In genomic region chr12:116204785-116205184, GRCh38 we compare ENCODE assay signal across 21 cellular contexts.
A peak's percentile ranks its signal among the peaks of the same experiment; 100 is the strongest.
DNase-seq lines count a peak whose midpoint lies in the region; ATAC-seq and TF ChIP-seq lines count a peak whose summit lies in the region.
"Had no signal": no experiment of that assay in that cellular context is flagged by ENCODE, and none has a peak within 500 bp of the region (broad histone marks: within the 10 kb centered on the region; RNA-seq: fewer than 3 reads in every experiment).

No MANE protein-coding gene starts in this region.

- peaks cover 34% of the 10 kb centered on the region for H3K4me1 Mint-ChIP-seq in GM23338
- H3K4me1 Mint-ChIP-seq in T-helper 2 cell treated with Interferon-gamma antibody and Interleukin-4, amounts not matched to agents 5 μg/mL and 100 μg/mL, for 36 hours (ENCODE audit: low read depth), result peaks cover 3% of the 10 kb centered on the region

- no peaks in the 10 kb centered on the region for H3F3A ChIP-seq in GM23338 (replicated peaks; ENCODE audit: low read depth)

- H3K4me3 Mint-ChIP-seq in GM23338, result no peak overlapping the region
- no peak overlapping the region for H3K4me3 Mint-ChIP-seq in T-helper 2 cell treated with Interferon-gamma antibody and Interleukin-4, amounts not matched to agents 5 μg/mL and 100 μg/mL, for 36 hours
- H3K4me3 Mint-ChIP-seq: CD4-positive, alpha-beta T cell had no signal

- no peak overlapping the region for H2AFZ ChIP-seq in GM23338

- ATAC-seq in GM23338 (no peak), Panc1 (no peak), gastrocnemius medialis (peak; percentile 30 to 35), HG02870 (IDR thresholded peaks at IDR 0.05; ENCODE audit: unreplicated experiment) (no peak), HG03442 (IDR thresholded peaks at IDR 0.05; ENCODE audit: unreplicated experiment) (no peak)
- ATAC-seq: GM12878 had no signal

- 100% methylated on average over 1 to 2 of the region's 3 CpGs for WGBS in mesodermal cell (ENCODE audit: insufficient coverage in 2 of 2), 2 experiments

- POLR2A ChIA-PET in Panc1 (lab: Charles Lee), result interaction anchor here (0.5 kb wide), 1 partner anchor 59 kb away, joined by 3 read pairs; no protein-coding TSS in a partner anchor

- no peaks in the 10 kb centered on the region for H3K9me2 ChIP-seq in GM23338 (ENCODE audit: insufficient read depth)

- peaks cover 4% of the 10 kb centered on the region; the same call in 1 of the 2 replicates for H4K20me1 ChIP-seq in GM23338 (replicated peaks; ENCODE audit: insufficient read depth)

- TF ChIP-seq POLR2A in gastrocnemius medialis (IDR thresholded peaks at IDR 0.05), result no peak

- no peaks in the 10 kb centered on the region for H3K27me3 Mint-ChIP-seq in GM23338 (ENCODE audit: insufficient read depth, low read depth, poor library complexity)
- H3K27me3 Mint-ChIP-seq in T-helper 2 cell treated with Interferon-gamma antibody and Interleukin-4, amounts not matched to agents 5 μg/mL and 100 μg/mL, for 36 hours (ENCODE audit: low read depth), result no peaks in the 10 kb centered on the region
- H3K27me3 Mint-ChIP-seq: CD4-positive, alpha-beta T cell had no signal

- in situ Hi-C loops in Panc1 (cut with HindIII; ENCODE audit: low pct_unique_long_range_greater_than_20kb, low sequenced_read_pairs) (no loop called here), gastrocnemius medialis (cut with MboI; ENCODE audit: low sequenced_read_pairs in 4 of 4) (no loop called here)

- intact Hi-C loops in Panc1 (cut with micrococcal nuclease; ENCODE audit: unreplicated experiment) (no loop called here), gastrocnemius medialis (cut with DNase I; ENCODE audit: low total_unique reads) (no loop called here)

- H3K36me3 ChIP-seq in GM23338 (ENCODE audit: insufficient read depth), result no peaks in the 10 kb centered on the region
- H3K36me3 ChIP-seq in Panc1 (ENCODE audit: control insufficient read depth, insufficient read depth, low read length), result no peaks in the 10 kb centered on the region
- no peaks in the 10 kb centered on the region for H3K36me3 ChIP-seq in mesodermal cell (ENCODE audit: control insufficient read depth, insufficient read depth, low read length)
- no peaks in the 10 kb centered on the region for H3K36me3 ChIP-seq in gastrocnemius medialis
- H3K36me3 ChIP-seq: Peyer's patch had no signal

- no peaks in the 10 kb centered on the region for H3K9me3 ChIP-seq in Panc1 (ENCODE audit: control insufficient read depth, insufficient read depth, low read depth, low read length)
- no peaks in the 10 kb centered on the region for H3K9me3 ChIP-seq in mesodermal cell (ENCODE audit: control insufficient read depth, low read length)
- H3K9me3 ChIP-seq in gastrocnemius medialis, result no peaks in the 10 kb centered on the region
- H3K9me3 ChIP-seq: BLaER1, Caco-2, Peyer's patch had no signal

- H3K4me2 ChIP-seq in GM23338, result no peak overlapping the region
- H3K4me2 ChIP-seq: BLaER1 had no signal

- H3K4me1 ChIP-seq in GM23338 (ENCODE audit: insufficient read depth) (peaks cover 19% of the 10 kb centered on the region), Panc1 (ENCODE audit: control insufficient read depth, insufficient read depth, low read length) (peaks cover 30% of the 10 kb centered on the region), mesodermal cell (ENCODE audit: control insufficient read depth, insufficient read depth, low read length, poor library complexity, severe bottlenecking) (peaks cover 23% of the 10 kb centered on the region), gastrocnemius medialis (peaks cover 59 to 74% of the 10 kb centered on the region in 2 donors)
- H3K4me1 ChIP-seq: BLaER1, Caco-2, Peyer's patch had no signal

- H3K9me3 Mint-ChIP-seq in GM23338, result no peaks in the 10 kb centered on the region
- no peaks in the 10 kb centered on the region for H3K9me3 Mint-ChIP-seq in T-helper 2 cell treated with Interferon-gamma antibody and Interleukin-4, amounts not matched to agents 5 μg/mL and 100 μg/mL, for 36 hours
- H3K9me3 Mint-ChIP-seq: CD4-positive, alpha-beta T cell had no signal

- no peak overlapping the region for H3K27ac ChIP-seq in GM23338 (ENCODE audit: low read depth)
- no peak overlapping the region for H3K27ac ChIP-seq in Panc1 (ENCODE audit: low read length)
- H3K27ac ChIP-seq in mesodermal cell (ENCODE audit: low read depth, low read length, severe bottlenecking), result peak overlapping the region; percentile 10
- H3K27ac ChIP-seq in gastrocnemius medialis, result peak overlapping the region; percentile 17 to 51 (median 42)
- H3K27ac ChIP-seq: BLaER1, Peyer's patch had no signal

- TF ChIP-seq CTCF in GM23338 (conservative IDR thresholded peaks at IDR 0.05; ENCODE audit: low read depth in 2 of 2) (no peak), Panc1 (IDR thresholded peaks at IDR 0.05) (no peak), gastrocnemius medialis (IDR thresholded peaks at IDR 0.05 in 4 of 5, conservative IDR thresholded peaks at IDR 0.05 in 1 of 5) (no peak)

- peaks cover 86% of the 10 kb centered on the region for H3K79me2 ChIP-seq in GM23338 (replicated peaks; ENCODE audit: insufficient read depth)

- peak overlapping the region; percentile 57; the same call in 1 of the 2 replicates for H3K27ac Mint-ChIP-seq in GM23338
- no peak overlapping the region for H3K27ac Mint-ChIP-seq in T-helper 2 cell treated with Interferon-gamma antibody and Interleukin-4, amounts not matched to agents 5 μg/mL and 100 μg/mL, for 36 hours
- H3K27ac Mint-ChIP-seq: CD4-positive, alpha-beta T cell had no signal

- CTCF ChIA-PET in Panc1 (lab: Charles Lee), result interaction anchor here (0.7 kb wide), 1 partner anchor 66 kb away, joined by 8 read pairs; no protein-coding TSS in a partner anchor

- H3K4me3 ChIP-seq in GM23338 (no peak overlapping the region), Panc1 (ENCODE audit: low read depth in 2 of 2, low read length in 2 of 2) (no peak overlapping the region), mesodermal cell (ENCODE audit: extremely low read depth, insufficient read depth, low read length, poor library complexity, severe bottlenecking) (no peak overlapping the region), gastrocnemius medialis (no peak overlapping the region)
- H3K4me3 ChIP-seq: BLaER1, GM12878, Peyer's patch had no signal

- H3K27me3 ChIP-seq in GM23338 (ENCODE audit: insufficient read depth), result no peaks in the 10 kb centered on the region
- no peaks in the 10 kb centered on the region for H3K27me3 ChIP-seq in Panc1 (ENCODE audit: control insufficient read depth, insufficient read depth, low read length)
- no peaks in the 10 kb centered on the region for H3K27me3 ChIP-seq in gastrocnemius medialis
- H3K27me3 ChIP-seq: BLaER1, Peyer's patch had no signal

- no peaks in the 10 kb centered on the region for H3K36me3 Mint-ChIP-seq in GM23338 (ENCODE audit: low read depth)
- H3K36me3 Mint-ChIP-seq in T-helper 2 cell treated with Interferon-gamma antibody and Interleukin-4, amounts not matched to agents 5 μg/mL and 100 μg/mL, for 36 hours (ENCODE audit: low read depth), result peaks cover 8% of the 10 kb centered on the region

- BruUV-seq in Panc1 (replicated peaks; lab: Mats Ljungman, UMichigan), result TSS peak; percentile 19

- DNase-seq in GM23338 (ENCODE audit: low spot score), result no peak
- DNase-seq in Panc1 (ENCODE audit: low read depth, low spot score), result no peak
- no peak for DNase-seq in gastrocnemius medialis
- no peak for DNase-seq in T-helper 2 cell treated with Interferon-gamma antibody and Interleukin-4, amounts not matched to agents 5 μg/mL and 100 μg/mL, for 36 hours (ENCODE audit: low spot score)
- DNase-seq: Caco-2; CD4-positive, alpha-beta T cell; DMS 273 treated with DMSO at 0.1 percent for 48 hours; DND-41; H7; Kasumi-1; NCI-H1694; NCI-H2081 treated with DMSO at 0.1 percent for 48 hours; NCI-H2171 treated with DMSO at 0.1 percent for 48 hours; NCI-H524 treated with DMSO at 0.1 percent for 48 hours; NCI-H82; Peyer's patch had no signal

Comparison
In these comparisons a context has a peak if more than half of its experiments do, and no peak if none do; other contexts are left out.
1. ATAC-seq: peak in gastrocnemius medialis (2 of 2); none in GM23338 (single experiment), Panc1 (single experiment), HG02870 (single experiment) and HG03442 (single experiment).
2. H3K27ac ChIP-seq: peak in mesodermal cell (single experiment) and gastrocnemius medialis (4 of 4); none in GM23338 (single experiment) and Panc1 (single experiment).